1 cellular context compared by ENCODE assay signal in the genomic region with DNA sequence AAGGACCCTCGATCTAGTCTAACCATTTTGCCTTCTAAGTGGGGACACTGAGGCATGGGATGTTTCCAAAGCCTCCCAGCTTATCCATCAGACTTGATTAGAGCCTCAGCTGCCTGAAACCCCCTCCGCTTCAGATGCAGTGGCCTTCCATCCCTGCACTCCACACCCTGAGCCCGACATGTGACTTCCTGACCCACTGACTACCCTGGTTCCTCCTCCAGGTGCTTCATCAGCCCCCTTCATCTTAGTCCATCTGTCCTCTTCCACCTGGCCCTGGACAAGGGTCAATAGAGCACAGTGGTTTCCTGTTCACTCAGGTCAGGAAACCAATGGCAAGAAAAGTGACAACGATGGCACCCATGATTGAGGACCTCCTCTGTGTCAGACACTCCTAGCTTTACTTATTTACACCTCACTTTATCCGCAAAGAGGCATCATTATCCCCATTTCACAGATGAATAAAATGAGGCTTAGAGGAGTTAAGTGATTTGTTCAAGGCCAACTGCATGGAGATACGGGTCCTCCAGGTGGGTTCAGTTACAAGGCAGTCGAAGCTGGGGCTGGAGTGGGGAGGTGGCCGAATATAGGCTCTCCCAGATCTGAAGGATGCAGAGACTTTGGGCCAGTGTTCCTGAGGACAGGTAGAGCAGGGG.
TF ChIP-seq lines count a peak whose summit lies in the region.

No MANE protein-coding gene starts in this region.

TF ChIP-seq in GM23338, 12 proteins besides CTCF, POLR2A, EP300 and RAD21 (continued from another document):
- TF ChIP-seq ZNF462 (CRISPR knock-in tag; IDR thresholded peaks at IDR 0.05) (no peak), ZNF114 (CRISPR knock-in tag; IDR thresholded peaks at IDR 0.05) (no peak), NANOG (IDR thresholded peaks at IDR 0.05; ENCODE audit: borderline replicate concordance) (no peak), CREB1 (CRISPR knock-in tag; IDR thresholded peaks at IDR 0.05; ENCODE audit: low read depth) (no peak), REST (IDR thresholded peaks at IDR 0.05; ENCODE audit: unreplicated experiment) (no peak), ZNF331 (CRISPR knock-in tag; IDR thresholded peaks at IDR 0.05; ENCODE audit: low read depth) (no peak)
TF ChIP-seq in GM23338: peak in this region for 0.
